ENCODE assay signal across 25 cellular contexts in genomic region chr20:20525214-20525613, GRCh38.
"Had no signal": no experiment of that assay in that cellular context is flagged by ENCODE, and none has a peak within 500 bp of the region (broad histone marks: within the 10 kb centered on the region; RNA-seq: fewer than 3 reads in every experiment).

No MANE protein-coding gene starts in this region.

- H3K4me3 ChIP-seq: breast epithelium, left ventricle myocardium inferior, psoas muscle, tibial artery had no signal

- H3K27me3 ChIP-seq: breast epithelium, foreskin keratinocyte, neutrophil, tibial artery had no signal

- H3K4me1 ChIP-seq: breast epithelium, foreskin keratinocyte, psoas muscle had no signal

- H3K9me3 Mint-ChIP-seq: activated naive CD4-positive, alpha-beta T cell treated with anti-CD3 and anti-CD28 coated beads for 36 hours; activated naive CD8-positive, alpha-beta T cell treated with anti-CD3 and anti-CD28 coated beads, Interleukin-2, amount 10 ng/mL, durations not matched to agents 7 days and 5 days; activated T-helper 1 cell treated with anti-CD3 and anti-CD28 coated beads, Interleukin-12 subunit alpha, Interleukin-12 subunit beta, Interleukin-2, Interleukin-4 antibody, amounts not matched to agents 30 ng/mL and 10 ng/mL and 1 ng/mL, durations not matched to agents 14 hours and 24 hours and 36 hours; endodermal cell; mesothelial cell of epicardium; naive B cell; nephron progenitor cell had no signal

- H3K4me3 Mint-ChIP-seq: activated naive CD4-positive, alpha-beta T cell treated with anti-CD3 and anti-CD28 coated beads for 36 hours; activated naive CD8-positive, alpha-beta T cell treated with anti-CD3 and anti-CD28 coated beads, Interleukin-2, amount 10 ng/mL, durations not matched to agents 7 days and 5 days; activated T-helper 1 cell treated with anti-CD3 and anti-CD28 coated beads, Interleukin-12 subunit alpha, Interleukin-12 subunit beta, Interleukin-2, Interleukin-4 antibody, amounts not matched to agents 30 ng/mL and 10 ng/mL and 1 ng/mL, durations not matched to agents 14 hours and 24 hours and 36 hours; endodermal cell; mesothelial cell of epicardium; naive B cell; nephron progenitor cell had no signal

- H3K27me3 Mint-ChIP-seq: activated naive CD8-positive, alpha-beta T cell treated with anti-CD3 and anti-CD28 coated beads, Interleukin-2, amount 10 ng/mL, durations not matched to agents 7 days and 5 days; naive B cell had no signal

- ATAC-seq: esophagus mucosa, foreskin keratinocyte had no signal

- H3K9me3 ChIP-seq: breast epithelium, left ventricle myocardium inferior, neutrophil, psoas muscle, tibial artery had no signal

- DNase-seq: activated CD4-positive, alpha-beta T cell treated with anti-CD3 and anti-CD28 coated beads for 48 hours; activated CD4-positive, alpha-beta T cell treated with anti-CD3 and anti-CD28 coated beads, Interleukin-2, amount 50 U/mL, for 48 hours; activated CD8-positive, alpha-beta memory T cell treated with anti-CD3 and anti-CD28 coated beads, Interleukin-2, amount 50 U/mL, for 4 hours; activated effector memory CD4-positive, alpha-beta T cell treated with anti-CD3 and anti-CD28 coated beads, Interleukin-2, amount 50 U/mL, for 16 hours; activated naive CD4-positive, alpha-beta T cell treated with anti-CD3 and anti-CD28 coated beads for 36 hours; activated naive CD8-positive, alpha-beta T cell treated with anti-CD3 and anti-CD28 coated beads, Interleukin-2, amount 10 ng/mL, durations not matched to agents 7 days and 5 days; activated T-cell treated with anti-CD3 and anti-CD28 coated beads, Interleukin-2, amount 50 U/mL, for 1 hour; amniotic stem cell; central memory CD4-positive, alpha-beta T cell; endodermal cell; foreskin keratinocyte; kidney glomerular epithelial cell; left ventricle myocardium inferior; naive B cell; nephron progenitor cell; psoas muscle; stimulated activated CD4-positive, alpha-beta T cell treated with anti-CD3 and anti-CD28 coated beads, Interleukin-2, amount 100 ng/mL, for 48 hours; stimulated activated naive CD4-positive, alpha-beta T cell treated with Interleukin-2 at 50 U/mL for 16 hours; T-helper 2 cell; tibial artery had no signal

- H3K27ac ChIP-seq: breast epithelium, foreskin keratinocyte, left ventricle myocardium inferior, neutrophil, psoas muscle, tibial artery had no signal

- H3K4me1 Mint-ChIP-seq: endodermal cell, mesothelial cell of epicardium, naive B cell had no signal

- H3K36me3 ChIP-seq: breast epithelium had no signal

- H3K27ac Mint-ChIP-seq: activated naive CD4-positive, alpha-beta T cell treated with anti-CD3 and anti-CD28 coated beads for 36 hours; activated naive CD8-positive, alpha-beta T cell treated with anti-CD3 and anti-CD28 coated beads, Interleukin-2, amount 10 ng/mL, durations not matched to agents 7 days and 5 days; activated T-helper 1 cell treated with anti-CD3 and anti-CD28 coated beads, Interleukin-12 subunit alpha, Interleukin-12 subunit beta, Interleukin-2, Interleukin-4 antibody, amounts not matched to agents 30 ng/mL and 10 ng/mL and 1 ng/mL, durations not matched to agents 14 hours and 24 hours and 36 hours; endodermal cell; mesothelial cell of epicardium; nephron progenitor cell had no signal
